14 cellular contexts compared by ENCODE assay signal in genomic region chr12:15556411-15556810, GRCh38.
"Had no signal": no experiment of that assay in that cellular context is flagged by ENCODE, and none has a peak within 500 bp of the region (broad histone marks: within the 10 kb centered on the region; RNA-seq: fewer than 3 reads in every experiment).

No MANE protein-coding gene starts in this region.

- H3K27ac ChIP-seq: dorsolateral prefrontal cortex, pancreas, vagina, VCaP had no signal

- H3K9me3 ChIP-seq: pancreas, vagina had no signal

- H3K36me3 Mint-ChIP-seq: activated CD8-positive, alpha-beta memory T cell treated with anti-CD3 and anti-CD28 coated beads, Interleukin-2, amount 10 ng/mL, durations not matched to agents 7 days and 5 days; stimulated activated effector memory CD8-positive, alpha-beta T cell treated with anti-CD3 and anti-CD28 coated beads, Interleukin-12 subunit alpha, Interleukin-12 subunit beta, amount 100 ng/mL, for 72 hours had no signal

- H3K4me1 ChIP-seq: pancreas, vagina had no signal

- H3K4me3 ChIP-seq: dorsolateral prefrontal cortex, pancreas, vagina had no signal

- H3K4me3 Mint-ChIP-seq: activated CD4-positive, alpha-beta memory T cell treated with anti-CD3 and anti-CD28 coated beads for 36 hours; activated CD8-positive, alpha-beta memory T cell treated with anti-CD3 and anti-CD28 coated beads, Interleukin-2, amount 10 ng/mL, durations not matched to agents 7 days and 5 days; activated naive CD4-positive, alpha-beta T cell treated with anti-CD3 and anti-CD28 coated beads for 36 hours; endodermal cell; naive thymus-derived CD4-positive, alpha-beta T cell; stimulated activated effector memory CD8-positive, alpha-beta T cell treated with anti-CD3 and anti-CD28 coated beads, Interleukin-12 subunit alpha, Interleukin-12 subunit beta, amount 100 ng/mL, for 72 hours had no signal

- H3K27me3 ChIP-seq: dorsolateral prefrontal cortex, pancreas, vagina had no signal

- H3K27me3 Mint-ChIP-seq: activated CD4-positive, alpha-beta memory T cell treated with anti-CD3 and anti-CD28 coated beads for 36 hours; naive thymus-derived CD4-positive, alpha-beta T cell had no signal

- H3K36me3 ChIP-seq: pancreas, vagina had no signal

- H3K27ac Mint-ChIP-seq: activated CD4-positive, alpha-beta memory T cell treated with anti-CD3 and anti-CD28 coated beads for 36 hours; activated CD8-positive, alpha-beta memory T cell treated with anti-CD3 and anti-CD28 coated beads, Interleukin-2, amount 10 ng/mL, durations not matched to agents 7 days and 5 days; activated naive CD4-positive, alpha-beta T cell treated with anti-CD3 and anti-CD28 coated beads for 36 hours; activated T-helper 2 cell treated with anti-CD3 and anti-CD28 coated beads, Interferon-gamma antibody, Interleukin-2, Interleukin-4, amounts not matched to agents 10 μg/mL and 5 μg/mL and 100 μg/mL, durations not matched to agents 14 hours and 24 hours and 36 hours; endodermal cell; stimulated activated effector memory CD8-positive, alpha-beta T cell treated with anti-CD3 and anti-CD28 coated beads, Interleukin-12 subunit alpha, Interleukin-12 subunit beta, amount 100 ng/mL, for 72 hours had no signal

- DNase-seq: activated CD4-positive, alpha-beta memory T cell treated with anti-CD3 and anti-CD28 coated beads for 36 hours; activated CD8-positive, alpha-beta memory T cell treated with anti-CD3 and anti-CD28 coated beads, Interleukin-2, amount 10 ng/mL, durations not matched to agents 7 days and 5 days; activated naive CD4-positive, alpha-beta T cell treated with anti-CD3 and anti-CD28 coated beads for 36 hours; activated T-cell treated with anti-CD3 and anti-CD28 coated beads, Interleukin-2, amount 50 U/mL, for 1 hour; dorsolateral prefrontal cortex; endodermal cell; naive thymus-derived CD4-positive, alpha-beta T cell; pancreas; stimulated activated CD4-positive, alpha-beta T cell treated with anti-CD3 and anti-CD28 coated beads, Interleukin-12 subunit alpha, Interleukin-12 subunit beta, amount 100 ng/mL, for 4 hours; stimulated activated CD4-positive, alpha-beta T cell treated with anti-CD3 and anti-CD28 coated beads, Interleukin-2, amount 100 ng/mL, for 24 hours had no signal

- H3K4me1 Mint-ChIP-seq: endodermal cell; stimulated activated effector memory CD8-positive, alpha-beta T cell treated with anti-CD3 and anti-CD28 coated beads, Interleukin-12 subunit alpha, Interleukin-12 subunit beta, amount 100 ng/mL, for 72 hours had no signal

- H3K9me3 Mint-ChIP-seq: activated CD4-positive, alpha-beta memory T cell treated with anti-CD3 and anti-CD28 coated beads for 36 hours; activated naive CD4-positive, alpha-beta T cell treated with anti-CD3 and anti-CD28 coated beads for 36 hours; activated T-helper 2 cell treated with anti-CD3 and anti-CD28 coated beads, Interferon-gamma antibody, Interleukin-2, Interleukin-4, amounts not matched to agents 10 μg/mL and 5 μg/mL and 100 μg/mL, durations not matched to agents 14 hours and 24 hours and 36 hours; endodermal cell; stimulated activated effector memory CD8-positive, alpha-beta T cell treated with anti-CD3 and anti-CD28 coated beads, Interleukin-12 subunit alpha, Interleukin-12 subunit beta, amount 100 ng/mL, for 72 hours had no signal
